In the genomic region with DNA sequence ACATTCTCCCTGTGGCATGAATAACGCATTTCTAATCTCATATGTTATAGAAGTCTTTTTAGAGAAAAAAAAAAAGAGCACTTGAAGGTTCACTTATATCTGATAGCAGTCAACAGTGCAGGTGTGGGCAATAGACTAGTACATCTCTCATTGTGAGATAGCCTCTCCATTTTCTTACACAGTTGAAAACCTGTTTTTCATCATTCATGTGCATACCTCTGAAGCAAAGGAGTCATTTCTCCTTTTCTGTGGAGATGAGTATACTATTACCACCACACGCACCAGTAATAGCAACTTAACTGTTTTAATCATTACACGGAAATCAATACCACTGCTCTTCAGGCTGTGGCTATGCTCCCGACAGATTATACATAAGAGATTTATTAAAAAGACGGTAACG, we compare ENCODE assay signal across 1 cellular context.
TF ChIP-seq lines count a peak whose summit lies in the region.

No MANE protein-coding gene starts in this region.

TF ChIP-seq in endothelial cell of umbilical vein, 7 proteins besides CTCF, POLR2A, EP300 and RAD21 (continued from another document):
- TF ChIP-seq, protein P1, sequence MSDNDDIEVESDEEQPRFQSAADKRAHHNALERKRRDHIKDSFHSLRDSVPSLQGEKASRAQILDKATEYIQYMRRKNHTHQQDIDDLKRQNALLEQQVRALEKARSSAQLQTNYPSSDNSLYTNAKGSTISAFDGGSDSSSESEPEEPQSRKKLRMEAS (IDR thresholded peaks at IDR 0.05; ENCODE audit: insufficient read depth, insufficient read length): no peak
- no peak for TF ChIP-seq FOS (IDR thresholded peaks at IDR 0.05; ENCODE audit: borderline replicate concordance, insufficient read depth, low read length)
- no peak for TF ChIP-seq POLR2AphosphoS5 (IDR thresholded peaks at IDR 0.05; ENCODE audit: insufficient read depth, low read depth, low read length)
